20 cellular contexts compared by ENCODE assay signal in the genomic region with DNA sequence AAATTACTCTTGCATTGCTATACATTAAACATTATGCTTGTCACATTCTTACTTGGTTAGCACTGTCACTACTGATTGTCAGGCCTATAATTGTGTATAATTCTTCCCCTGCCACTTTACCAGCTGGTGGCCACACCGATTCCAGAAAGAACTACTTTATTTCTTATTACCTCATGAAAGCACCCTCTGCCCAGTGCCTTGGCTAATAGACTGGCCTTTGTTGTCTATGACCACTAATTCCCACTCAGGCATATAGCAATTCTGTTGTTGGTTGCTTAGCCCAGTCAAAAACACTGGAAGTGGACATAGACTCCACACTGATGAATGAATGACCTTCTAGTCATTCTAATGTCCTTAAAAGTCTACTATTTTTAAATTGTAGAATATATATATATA. TPM values are rescaled to one million over a fixed set of nuclear protein-coding genes. Genes with fewer than 3 reads are reported as not detected.
A peak's percentile ranks its signal among the peaks of the same experiment; 100 is the strongest.
DNase-seq lines count a peak whose midpoint lies in the region; ATAC-seq and TF ChIP-seq lines count a peak whose summit lies in the region.
"Had no signal": no experiment of that assay in that cellular context is flagged by ENCODE, and none has a peak within 500 bp of the region (broad histone marks: within the 10 kb centered on the region; RNA-seq: fewer than 3 reads in every experiment).

No MANE protein-coding gene starts in this region.

- no peak for DNase-seq in activated CD8-positive, alpha-beta T cell treated with anti-CD3 and anti-CD28 coated beads for 36 hours
- no peak for DNase-seq in activated CD8-positive, alpha-beta T cell treated with anti-CD3 and anti-CD28 coated beads, Interleukin-2, amount 10 ng/mL, durations not matched to agents 7 days and 5 days
- no peak for DNase-seq in GM06990 (ENCODE audit: extremely low read depth, insufficient read length)
- DNase-seq in activated B cell treated with CpG ODN at 0.5 μM for 24 hours: no peak
- DNase-seq in medulla oblongata (ENCODE audit: extremely low spot score): peak; percentile 17
- DNase-seq: activated CD4-positive, alpha-beta T cell treated with anti-CD3 and anti-CD28 coated beads, Interleukin-2, amount 50 U/mL, for 1 hour; activated effector memory CD4-positive, alpha-beta T cell treated with Interleukin-2 at 50 U/mL for 16 hours; effector CD8-positive, alpha-beta T cell; KBM-7; left colon; NCI-H2029; NCI-H510A treated with DMSO at 0.1 percent for 48 hours; substantia nigra had no signal

- no peaks in the 10 kb centered on the region for H3K9me3 Mint-ChIP-seq in activated CD8-positive, alpha-beta T cell treated with anti-CD3 and anti-CD28 coated beads for 36 hours
- H3K9me3 Mint-ChIP-seq in activated CD8-positive, alpha-beta T cell treated with anti-CD3 and anti-CD28 coated beads, Interleukin-2, amount 10 ng/mL, durations not matched to agents 7 days and 5 days (ENCODE audit: insufficient read depth): no peaks in the 10 kb centered on the region
- no peaks in the 10 kb centered on the region for H3K9me3 Mint-ChIP-seq in activated B cell treated with CpG ODN at 0.5 μM for 24 hours
- H3K9me3 Mint-ChIP-seq: GM23338, mesothelial cell of epicardium had no signal

- POLR2A ChIA-PET in activated CD8-positive, alpha-beta T cell treated with anti-CD3 and anti-CD28 coated beads for 36 hours (lab: Charles Lee): interaction anchor here (1.2 to 13.1 kb wide), 9 partner anchors 8 to 176 kb away, joined by 3 to 521 read pairs (median 45); no protein-coding TSS in a partner anchor
- POLR2A ChIA-PET in activated CD8-positive, alpha-beta T cell treated with anti-CD3 and anti-CD28 coated beads, Interleukin-2, amount 10 ng/mL, durations not matched to agents 7 days and 5 days (lab: Charles Lee): interaction anchor here (3.8 kb wide), 1 partner anchor 8 kb away, joined by 21 read pairs; no protein-coding TSS in a partner anchor
- POLR2A ChIA-PET in activated B cell treated with CpG ODN at 0.5 μM for 24 hours (lab: Charles Lee): interaction anchor here (0.7 to 13.2 kb wide), 7 partner anchors 8 to 148 kb away, joined by 3 to 157 read pairs (median 14); partner anchors contain the start of gene MRPL39

- no peak for TF ChIP-seq CTCF in activated CD8-positive, alpha-beta T cell treated with anti-CD3 and anti-CD28 coated beads for 36 hours (IDR thresholded peaks at IDR 0.05)
- TF ChIP-seq CTCF in GM06990 (IDR thresholded peaks at IDR 0.05; ENCODE audit: insufficient read depth, low read length, poor library complexity, severe bottlenecking) (no peak), activated B cell treated with CpG ODN at 0.5 μM for 24 hours (IDR thresholded peaks at IDR 0.05) (no peak)

- H3K4me3 Mint-ChIP-seq in activated CD8-positive, alpha-beta T cell treated with anti-CD3 and anti-CD28 coated beads for 36 hours: peak overlapping the region; percentile 83
- H3K4me3 Mint-ChIP-seq in activated CD8-positive, alpha-beta T cell treated with anti-CD3 and anti-CD28 coated beads, Interleukin-2, amount 10 ng/mL, durations not matched to agents 7 days and 5 days: no peak overlapping the region
- peak overlapping the region; percentile 61 for H3K4me3 Mint-ChIP-seq in activated B cell treated with CpG ODN at 0.5 μM for 24 hours
- H3K4me3 Mint-ChIP-seq: GM23338, mesothelial cell of epicardium had no signal

- H3K4me1 Mint-ChIP-seq in activated CD8-positive, alpha-beta T cell treated with anti-CD3 and anti-CD28 coated beads for 36 hours (ENCODE audit: low read depth): peaks cover 58% of the 10 kb centered on the region
- H3K4me1 Mint-ChIP-seq in activated CD8-positive, alpha-beta T cell treated with anti-CD3 and anti-CD28 coated beads, Interleukin-2, amount 10 ng/mL, durations not matched to agents 7 days and 5 days (ENCODE audit: low read depth): peaks cover 78% of the 10 kb centered on the region
- H3K4me1 Mint-ChIP-seq in activated B cell treated with CpG ODN at 0.5 μM for 24 hours: peaks cover 92% of the 10 kb centered on the region

- peaks cover 94% of the 10 kb centered on the region for H3K36me3 Mint-ChIP-seq in activated CD8-positive, alpha-beta T cell treated with anti-CD3 and anti-CD28 coated beads for 36 hours (ENCODE audit: low read depth)
- peaks cover 63% of the 10 kb centered on the region for H3K36me3 Mint-ChIP-seq in activated CD8-positive, alpha-beta T cell treated with anti-CD3 and anti-CD28 coated beads, Interleukin-2, amount 10 ng/mL, durations not matched to agents 7 days and 5 days (ENCODE audit: low read depth)
- H3K36me3 Mint-ChIP-seq in activated B cell treated with CpG ODN at 0.5 μM for 24 hours (ENCODE audit: low read depth): peaks cover 80% of the 10 kb centered on the region

- H3K27ac Mint-ChIP-seq in activated CD8-positive, alpha-beta T cell treated with anti-CD3 and anti-CD28 coated beads for 36 hours: peak overlapping the region; percentile 98
- no peak overlapping the region for H3K27ac Mint-ChIP-seq in activated CD8-positive, alpha-beta T cell treated with anti-CD3 and anti-CD28 coated beads, Interleukin-2, amount 10 ng/mL, durations not matched to agents 7 days and 5 days
- H3K27ac Mint-ChIP-seq in activated B cell treated with CpG ODN at 0.5 μM for 24 hours: peak overlapping the region; percentile 84
- H3K27ac Mint-ChIP-seq: GM23338, mesothelial cell of epicardium, progenitor cell of endocrine pancreas had no signal

- H3K4me3 ChIP-seq in GM06990 (replicated peaks; ENCODE audit: low read depth, low read length): peak overlapping the region; percentile 36; the same call in 1 of the 2 replicates
- H3K4me3 ChIP-seq: A549, GM23338 had no signal

- no peak for ATAC-seq in activated CD8-positive, alpha-beta T cell treated with anti-CD3 and anti-CD28 coated beads for 36 hours
- no peak for ATAC-seq in activated CD8-positive, alpha-beta T cell treated with anti-CD3 and anti-CD28 coated beads, Interleukin-2, amount 10 ng/mL, durations not matched to agents 7 days and 5 days
- no peak for ATAC-seq in activated B cell treated with CpG ODN at 0.5 μM for 24 hours (ENCODE audit: low read depth)
- no peak for ATAC-seq in GM19324 (IDR thresholded peaks at IDR 0.05; ENCODE audit: low FRiP score, unreplicated experiment)
- ATAC-seq in GM18517 (IDR thresholded peaks at IDR 0.05; ENCODE audit: unreplicated experiment): no peak
- no peak for ATAC-seq in GM18502 (IDR thresholded peaks at IDR 0.05; ENCODE audit: poor library complexity, unreplicated experiment)
- ATAC-seq: A549, GM23338, left colon had no signal

- peaks cover 11% of the 10 kb centered on the region for H3K36me3 ChIP-seq in GM06990 (ENCODE audit: control insufficient read depth, insufficient read depth, low read length)

- no peaks in the 10 kb centered on the region for H3K27me3 ChIP-seq in GM06990 (replicated peaks; ENCODE audit: control insufficient read depth, insufficient read depth, low read length)

- no peaks in the 10 kb centered on the region for H3K27me3 Mint-ChIP-seq in activated CD8-positive, alpha-beta T cell treated with anti-CD3 and anti-CD28 coated beads for 36 hours
- H3K27me3 Mint-ChIP-seq in activated CD8-positive, alpha-beta T cell treated with anti-CD3 and anti-CD28 coated beads, Interleukin-2, amount 10 ng/mL, durations not matched to agents 7 days and 5 days (ENCODE audit: low read depth): no peaks in the 10 kb centered on the region
- no peaks in the 10 kb centered on the region for H3K27me3 Mint-ChIP-seq in activated B cell treated with CpG ODN at 0.5 μM for 24 hours
- H3K27me3 Mint-ChIP-seq: progenitor cell of endocrine pancreas had no signal

- CTCF ChIA-PET in activated CD8-positive, alpha-beta T cell treated with anti-CD3 and anti-CD28 coated beads for 36 hours (lab: Charles Lee): interaction anchor here (2.0 kb wide), 1 partner anchor 185 kb away, joined by 5 read pairs; no protein-coding TSS in a partner anchor
- CTCF ChIA-PET in activated CD8-positive, alpha-beta T cell treated with anti-CD3 and anti-CD28 coated beads, Interleukin-2, amount 10 ng/mL, durations not matched to agents 7 days and 5 days (lab: Charles Lee): no interaction called here
- CTCF ChIA-PET in activated B cell treated with CpG ODN at 0.5 μM for 24 hours (lab: Charles Lee): interaction anchor here (2.1 to 2.2 kb wide), 2 partner anchors 10 to 148 kb away, joined by 12 to 13 read pairs; no protein-coding TSS in a partner anchor

- intact Hi-C loops in activated CD8-positive, alpha-beta T cell treated with anti-CD3 and anti-CD28 coated beads for 36 hours (cut with micrococcal nuclease): no loop called here
- intact Hi-C loops in activated B cell treated with CpG ODN at 0.5 μM for 24 hours (cut with micrococcal nuclease): loop anchor here (2.0 kb wide), 1 partner anchor 61 kb away; no protein-coding TSS in a partner anchor

RNA-seq across cellular contexts. Expression of gene MRPL39, which starts 35.6 kb away (rescaled TPM):
- 10 to 100 TPM; 67.1 to 71.0 TPM for total RNA-seq in activated CD8-positive, alpha-beta T cell treated with anti-CD3 and anti-CD28 coated beads for 36 hours
- total RNA-seq in activated CD8-positive, alpha-beta T cell treated with anti-CD3 and anti-CD28 coated beads, Interleukin-2, amount 10 ng/mL, durations not matched to agents 7 days and 5 days: 10 to 100 TPM; 42.7 to 44.5 TPM
- 43.6 and 46.3 TPM in 2 replicates for total RNA-seq in activated B cell treated with CpG ODN at 0.5 μM for 24 hours
